In the genomic region with DNA sequence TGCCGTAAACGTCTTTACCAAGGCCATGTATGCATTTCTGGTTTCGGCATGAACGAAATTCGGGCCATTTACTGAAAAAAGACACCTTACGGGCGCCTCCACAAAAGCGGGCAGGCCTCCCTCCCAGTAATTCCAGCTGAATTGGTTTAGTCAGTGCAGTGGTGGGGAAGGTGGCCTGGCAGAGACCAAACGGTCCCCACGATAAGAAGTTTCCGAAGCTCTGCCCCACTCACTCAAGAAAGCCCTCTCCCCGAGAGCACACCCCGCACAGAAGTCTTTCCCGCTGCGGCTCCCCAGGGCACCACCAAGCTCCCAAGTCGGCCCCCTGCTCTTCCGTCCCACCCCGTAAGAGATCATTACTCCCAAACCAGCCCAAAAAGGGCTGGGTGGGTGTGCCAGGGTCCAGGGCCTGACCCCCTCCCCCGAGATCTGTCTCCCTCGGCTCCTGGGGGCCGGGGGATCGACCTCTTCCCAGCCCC, we compare ENCODE assay signal across 8 cellular contexts.
DNase-seq lines count a peak whose midpoint lies in the region; ATAC-seq and TF ChIP-seq lines count a peak whose summit lies in the region.

No MANE protein-coding gene starts in this region.

- WGBS in esophagus muscularis mucosa, result 2% methylated on average over 7 of the region's 22 CpGs

- peaks cover 38% of the 10 kb centered on the region for H3K4me1 Mint-ChIP-seq in neural progenitor cell

- peaks cover 43% of the 10 kb centered on the region for H3F3A ChIP-seq in neural progenitor cell (ENCODE audit: low read depth)

- peak overlapping the region; percentile 66 for H3K27ac Mint-ChIP-seq in neural progenitor cell

- peak overlapping the region; percentile 85 for H3K27ac ChIP-seq in VCaP
- H3K27ac ChIP-seq in esophagus muscularis mucosa (replicated peaks in 1 of 4), result peak overlapping the region; percentile 86 to 94 (median 90)
- peak overlapping the region; percentile 90 for H3K27ac ChIP-seq in neural progenitor cell

- peak; percentile 12 for DNase-seq in GM10266 (ENCODE audit: extremely low spot score)
- no peak for DNase-seq in esophagus muscularis mucosa (ENCODE audit: extremely low spot score)
- peak; percentile 45 for DNase-seq in neural progenitor cell (ENCODE audit: low spot score)
- DNase-seq in middle frontal gyrus (ENCODE audit: extremely low spot score, low spot score), result no peak
- DNase-seq in NCI-H1092 (lab: John Stamatoyannopoulos, UW), result no peak
- DNase-seq in putamen (ENCODE audit: low spot score), result no peak

- H2AFZ ChIP-seq in neural progenitor cell (replicated peaks), result no peak overlapping the region

- H3K79me2 ChIP-seq in neural progenitor cell (ENCODE audit: low read depth), result no peaks in the 10 kb centered on the region

- H3K9me3 ChIP-seq in esophagus muscularis mucosa (no peaks in the 10 kb centered on the region), neural progenitor cell (ENCODE audit: low read depth) (no peaks in the 10 kb centered on the region)

- H3K36me3 ChIP-seq in esophagus muscularis mucosa (no peaks in the 10 kb centered on the region), neural progenitor cell (no peaks in the 10 kb centered on the region)

- intact Hi-C loops in esophagus muscularis mucosa (cut with DNase I), result loop anchor here (5.0 to 10.0 kb wide), 2 partner anchors 78 to 84 kb away; a partner anchor contains a TSS

- peak overlapping the region; percentile 83 to 97 (median 88) for H3K4me3 ChIP-seq in esophagus muscularis mucosa
- H3K4me3 ChIP-seq in neural progenitor cell, result peak overlapping the region; percentile 91

- TF ChIP-seq CTCF in GM10266 (IDR thresholded peaks at IDR 0.05; ENCODE audit: control insufficient read depth, insufficient read depth, low read depth, missing control alignments), result no peak
- no peak for TF ChIP-seq CTCF in VCaP (conservative IDR thresholded peaks at IDR 0.05)
- no peak for TF ChIP-seq CTCF in esophagus muscularis mucosa (IDR thresholded peaks at IDR 0.05)
- TF ChIP-seq CTCF in neural progenitor cell (IDR thresholded peaks at IDR 0.05), result no peak

- peak overlapping the region; percentile 91 for H3K4me2 ChIP-seq in neural progenitor cell

- peak overlapping the region; percentile 88 for H3K9ac ChIP-seq in neural progenitor cell

- TF ChIP-seq EP300 in esophagus muscularis mucosa (IDR thresholded peaks at IDR 0.05), result no peak

- H3K4me1 ChIP-seq in esophagus muscularis mucosa, result peaks cover 28 to 67% (median 52%) of the 10 kb centered on the region in 4 donors
- peaks cover 34% of the 10 kb centered on the region for H3K4me1 ChIP-seq in neural progenitor cell

- no peaks in the 10 kb centered on the region for H3K9me3 Mint-ChIP-seq in neural progenitor cell

- peak; percentile 3 for ATAC-seq in HG02943 (IDR thresholded peaks at IDR 0.05; ENCODE audit: low read depth, unreplicated experiment)

- H3K27me3 Mint-ChIP-seq in neural progenitor cell (ENCODE audit: insufficient read depth, low read depth), result peaks cover 5% of the 10 kb centered on the region

- H3K36me3 Mint-ChIP-seq in neural progenitor cell, result peaks cover 2% of the 10 kb centered on the region

- TF ChIP-seq POLR2A in esophagus muscularis mucosa (IDR thresholded peaks at IDR 0.05; ENCODE audit: low read depth), result no peak

- H3K27me3 ChIP-seq in esophagus muscularis mucosa, result no peaks in the 10 kb centered on the region
- no peaks in the 10 kb centered on the region for H3K27me3 ChIP-seq in neural progenitor cell

- peaks cover 55% of the 10 kb centered on the region for H4K20me1 ChIP-seq in neural progenitor cell (ENCODE audit: low read depth)

- peak overlapping the region; percentile 93 for H3K4me3 Mint-ChIP-seq in neural progenitor cell

Comparison
In these comparisons a context has a peak if more than half of its experiments do, and no peak if none do; other contexts are left out.
1. DNase-seq: peak in GM10266 (single experiment) and neural progenitor cell (single experiment); none in esophagus muscularis mucosa (single experiment), middle frontal gyrus (single experiment), NCI-H1092 (single experiment) and putamen (single experiment).
2. Peak in every context shown above with its lines, with median percentiles within 50 percentile points of each other: H3K27ac ChIP-seq.